40 cellular contexts compared by ENCODE assay signal in the genomic region with DNA sequence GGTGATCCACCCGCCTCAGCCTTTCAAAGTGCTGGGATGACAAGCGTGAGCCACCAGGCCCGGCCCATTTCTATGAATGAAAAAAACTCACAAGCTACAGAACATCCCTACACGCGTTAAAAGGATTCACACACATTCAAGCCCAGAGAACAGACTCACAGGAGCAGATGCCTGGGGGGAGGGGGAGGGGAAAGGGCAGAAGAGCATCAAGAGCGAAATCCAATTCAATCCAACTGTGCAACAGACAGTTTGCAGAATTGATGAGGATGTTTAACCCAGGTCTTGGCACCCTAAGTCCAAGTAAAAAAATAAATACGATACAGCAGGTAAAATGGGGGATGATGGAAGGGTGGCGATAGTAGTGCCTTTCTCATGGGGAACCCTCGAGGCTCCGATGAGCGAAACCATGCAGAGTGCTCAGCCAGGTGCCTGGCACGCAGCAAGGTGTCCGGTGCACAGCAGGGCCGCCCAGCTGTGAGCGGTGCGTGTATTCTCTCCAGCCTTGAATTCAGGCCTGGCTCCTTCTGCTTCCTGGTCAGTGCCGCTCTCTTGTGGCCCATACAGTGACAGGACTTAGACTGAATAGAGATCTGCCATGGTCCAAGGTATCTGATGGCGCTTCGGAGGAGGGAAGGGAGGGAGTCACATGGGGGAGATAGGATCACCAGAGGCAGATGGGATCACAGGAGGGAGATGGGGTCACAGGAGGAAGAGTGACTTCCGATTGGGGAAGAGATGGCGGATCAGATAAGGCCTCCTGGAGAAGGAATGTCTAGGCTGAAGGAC. TPM values are rescaled to one million over a fixed set of nuclear protein-coding genes. Genes with fewer than 3 reads are reported as not detected.
DNase-seq lines count a peak whose midpoint lies in the region; ATAC-seq, FAIRE-seq and TF ChIP-seq lines count a peak whose summit lies in the region.
"Had no signal": no experiment of that assay in that cellular context is flagged by ENCODE, and none has a peak within 500 bp of the region (broad histone marks: within the 10 kb centered on the region; RNA-seq: fewer than 3 reads in every experiment).

No MANE protein-coding gene starts in this region.

- H3K9me1 ChIP-seq in K562 (ENCODE audit: control insufficient read depth, insufficient read depth, low read length), result no peaks in the 10 kb centered on the region

- H3K9me3 Mint-ChIP-seq in activated T-cell treated with anti-CD3 and anti-CD28 coated beads, Interleukin-2, amount 50 U/mL, for 24 hours, result no peaks in the 10 kb centered on the region
- H3K9me3 Mint-ChIP-seq: activated naive CD8-positive, alpha-beta T cell treated with anti-CD3 and anti-CD28 coated beads, Interleukin-2, amount 50 U/mL, for 24 hours; CD4-positive, alpha-beta T cell; H9; stimulated activated naive CD8-positive, alpha-beta T cell treated with anti-CD3 and anti-CD28 coated beads, Interleukin-15, Interleukin-2, amounts not matched to agents 100 ng/mL and 50 ng/mL, for 24 hours had no signal

- no peak overlapping the region for H4K12ac ChIP-seq in trophoblast cell (ENCODE audit: low read depth, low read length)

- BruUV-seq in K562 (replicated peaks; lab: Mats Ljungman, UMichigan), result no TSS peak

- H3K79me1 ChIP-seq in trophoblast cell (ENCODE audit: low read length), result no peaks in the 10 kb centered on the region

- TF ChIP-seq EP300 in K562 (IDR thresholded peaks at IDR 0.05; ENCODE audit: low read length), result no peak

- FAIRE-seq in K562 (lab: Jason Lieb, UNC), result no peak
- FAIRE-seq: astrocyte, D721Med, GM12891 had no signal

- H3K9me3 ChIP-seq in K562 (replicated peaks; ENCODE audit: control insufficient read depth, insufficient read depth, low read depth, low read length), result no peaks in the 10 kb centered on the region
- H3K9me3 ChIP-seq in trophoblast cell (ENCODE audit: insufficient read depth, low read depth, low read length), result no peaks in the 10 kb centered on the region
- H3K9me3 ChIP-seq: SJSA1, thoracic aorta, uterus had no signal

- CTCF ChIA-PET in K562 (lab: Yijun Ruan, JAX; ENCODE audit: low intra/inter-chr PET ratio), result interaction anchor here (1.3 to 1.7 kb wide), 2 partner anchors 133 to 135 kb away, joined by 4 to 9 read pairs; no protein-coding TSS in a partner anchor
- CTCF ChIA-PET in HEK293T (lab: Yijun Ruan, JAX), result no interaction called here

- H3K9ac ChIP-seq in K562 (ENCODE audit: insufficient read depth in 1 of 2, low read depth in 2 of 2, low read length in 2 of 2) (no peak overlapping the region), trophoblast cell (ENCODE audit: low read length) (no peak overlapping the region)

- TF ChIP-seq CTCF in K562 (IDR thresholded peaks at IDR 0.05 in 2 of 3, conservative IDR thresholded peaks at IDR 0.05 in 1 of 3; ENCODE audit: insufficient read depth in 2 of 3, low read depth in 1 of 3, low read length in 3 of 3), result peak; percentile 30 to 48 (median 45); a peak in 4 of 6 replicates

- H3K4me2 ChIP-seq in K562 (ENCODE audit: insufficient read depth, low read length), result no peak overlapping the region
- H3K4me2 ChIP-seq in trophoblast cell (ENCODE audit: low read length), result no peak overlapping the region

- peak; percentile 21 for DNase-seq in NCI-H2171 treated with DMSO at 0.1 percent for 48 hours (lab: John Stamatoyannopoulos, UW)
- DNase-seq in NCI-H2171 (lab: John Stamatoyannopoulos, UW), result no peak
- DNase-seq in NCI-H82 (lab: John Stamatoyannopoulos, UW), result peak; percentile 87
- peak in 1 of 4 experiments; percentile 10 for DNase-seq in K562 (ENCODE audit: extremely low read depth in 1 of 4, low spot score in 3 of 4)
- DNase-seq in trophoblast cell, result peak; percentile 7 to 31
- DNase-seq in activated T-cell treated with anti-CD3 and anti-CD28 coated beads, Interleukin-2, amount 50 U/mL, for 24 hours, result no peak
- DNase-seq in HEK293T (ENCODE audit: extremely low spot score), result no peak
- DNase-seq: activated CD4-positive, alpha-beta T cell treated with anti-CD3 and anti-CD28 coated beads, Interleukin-2, amount 50 U/mL, for 4 hours; activated CD8-positive, alpha-beta memory T cell treated with anti-CD3 and anti-CD28 coated beads, Interleukin-2, amount 10 ng/mL, durations not matched to agents 7 days and 5 days; activated naive CD4-positive, alpha-beta T cell; activated naive CD8-positive, alpha-beta T cell treated with anti-CD3 and anti-CD28 coated beads, Interleukin-2, amount 50 U/mL, for 24 hours; activated T-cell treated with anti-CD3 and anti-CD28 coated beads, Interleukin-2, amount 50 U/mL, for 48 hours; AML-193; CD4-positive, alpha-beta T cell; effector CD8-positive, alpha-beta T cell; H9; mesendoderm; NCI-H1694 treated with DMSO at 0.1 percent for 48 hours; NCI-H510A; posterior cingulate gyrus; right cardiac atrium; RPMI8226; stimulated activated CD8-positive, alpha-beta memory T cell treated with anti-CD3 and anti-CD28 coated beads, Interleukin-4, amount 100 ng/mL, for 48 hours; uterus had no signal

- H3K79me2 ChIP-seq in K562 (ENCODE audit: control insufficient read depth, insufficient read depth, low read length) (no peaks in the 10 kb centered on the region), trophoblast cell (ENCODE audit: control insufficient read depth, insufficient read depth, low read length, poor library complexity) (no peaks in the 10 kb centered on the region)

- no peaks in the 10 kb centered on the region for H3K36me3 ChIP-seq in K562 (ENCODE audit: control insufficient read depth, insufficient read depth, low read length)
- H3K36me3 ChIP-seq in trophoblast cell (ENCODE audit: control insufficient read depth in 1 of 2, insufficient read depth in 2 of 2, low read length in 2 of 2), result no peaks in the 10 kb centered on the region
- H3K36me3 ChIP-seq: cardiac muscle cell, SJSA1, thoracic aorta, uterus had no signal

- TF ChIP-seq POLR2A in K562 (conservative IDR thresholded peaks at IDR 0.05), result no peak

- H3K27me3 ChIP-seq in K562 (ENCODE audit: control insufficient read depth in 2 of 2, insufficient read depth in 2 of 2, low read length in 2 of 2) (peaks cover 7 to 57% of the 10 kb centered on the region in 2 experiments), trophoblast cell (ENCODE audit: insufficient read depth, low read length) (no peaks in the 10 kb centered on the region)
- H3K27me3 ChIP-seq: cardiac muscle cell, uterus had no signal

- H3K4me1 ChIP-seq in K562 (replicated peaks in 1 of 2; ENCODE audit: control insufficient read depth in 2 of 2, insufficient read depth in 2 of 2, low read length in 2 of 2), result peaks cover 0 to 3% of the 10 kb centered on the region in 2 experiments; a peak in 2 of 5 replicates
- peaks cover 0 to 2% of the 10 kb centered on the region in 2 experiments for H3K4me1 ChIP-seq in trophoblast cell (ENCODE audit: control insufficient read depth in 1 of 2, insufficient read depth in 2 of 2, low read length in 2 of 2)
- H3K4me1 ChIP-seq: SJSA1, uterus had no signal

- H3K27ac ChIP-seq in K562 (ENCODE audit: extremely low read depth, low read depth, low read length) (no peak overlapping the region), trophoblast cell (ENCODE audit: low read depth, low read length) (no peak overlapping the region)
- H3K27ac ChIP-seq: cardiac muscle cell, coronary artery, epithelial cell of prostate, SJSA1, thoracic aorta, uterus had no signal

- peak; percentile 73 for ATAC-seq in K562
- no peak for ATAC-seq in HG03025 (IDR thresholded peaks at IDR 0.05; ENCODE audit: low FRiP score, unreplicated experiment)
- ATAC-seq: activated CD4-positive, CD25-positive, alpha-beta regulatory T cell treated with anti-CD3 and anti-CD28 coated beads, Interleukin-2, amount 50 U/mL, for 24 hours; activated CD8-positive, alpha-beta memory T cell treated with anti-CD3 and anti-CD28 coated beads, Interleukin-2, amount 10 ng/mL, durations not matched to agents 7 days and 5 days; activated naive CD8-positive, alpha-beta T cell treated with anti-CD3 and anti-CD28 coated beads, Interleukin-2, amount 50 U/mL, for 24 hours; right cardiac atrium had no signal

- WGBS in K562 (ENCODE audit: insufficient coverage, low coverage, missing lambda C conversion rate), result 9% methylated on average over 12 of the region's 21 CpGs
- no CpG with 5 or more reads among the region's 21 CpGs for WGBS in trophoblast cell (ENCODE audit: extremely low coverage, insufficient coverage, insufficient read length)

- no peak overlapping the region for H3K18ac ChIP-seq in trophoblast cell (ENCODE audit: low read length)

- no peak overlapping the region for H3K4me3 Mint-ChIP-seq in activated T-cell treated with anti-CD3 and anti-CD28 coated beads, Interleukin-2, amount 50 U/mL, for 24 hours
- H3K4me3 Mint-ChIP-seq: activated CD8-positive, alpha-beta memory T cell treated with anti-CD3 and anti-CD28 coated beads, Interleukin-2, amount 10 ng/mL, durations not matched to agents 7 days and 5 days; activated naive CD8-positive, alpha-beta T cell treated with anti-CD3 and anti-CD28 coated beads, Interleukin-2, amount 50 U/mL, for 24 hours; CD4-positive, alpha-beta T cell; H9; stimulated activated naive CD8-positive, alpha-beta T cell treated with anti-CD3 and anti-CD28 coated beads, Interleukin-15, Interleukin-2, amounts not matched to agents 100 ng/mL and 50 ng/mL, for 24 hours had no signal

- no peak overlapping the region for H2BK12ac ChIP-seq in trophoblast cell (ENCODE audit: low read length)

- POLR2A ChIA-PET in K562 (lab: Yijun Ruan, JAX) (no interaction called here), HEK293T (lab: Yijun Ruan, JAX) (no interaction called here)

- no peak overlapping the region for H2BK120ac ChIP-seq in trophoblast cell (ENCODE audit: insufficient read depth, low read length, poor library complexity)

- no peak overlapping the region for H3K14ac ChIP-seq in trophoblast cell (ENCODE audit: low read length)

- no peak overlapping the region for H3K4ac ChIP-seq in trophoblast cell (ENCODE audit: low read depth, low read length)

- H4K8ac ChIP-seq in trophoblast cell (ENCODE audit: low read depth, low read length), result no peak overlapping the region

- H2AFZ ChIP-seq in K562 (ENCODE audit: low read depth, low read length) (no peak overlapping the region), trophoblast cell (ENCODE audit: insufficient read depth, low read length, poor library complexity) (no peak overlapping the region)

- no peak overlapping the region for H2BK5ac ChIP-seq in trophoblast cell (ENCODE audit: low read depth, low read length, poor library complexity)

- in situ Hi-C loops in K562 (cut with MboI), result no loop called here

- intact Hi-C loops in K562 (cut with micrococcal nuclease), result loop anchor here (1.0 kb wide), 1 partner anchor 135 kb away; no protein-coding TSS in a partner anchor

- no peak overlapping the region for H3K4me3 ChIP-seq in K562
- no peak overlapping the region for H3K4me3 ChIP-seq in trophoblast cell (ENCODE audit: low read depth, low read length)
- H3K4me3 ChIP-seq: cardiac muscle cell, coronary artery, SJSA1, thoracic aorta, uterus had no signal

- H3K36me3 Mint-ChIP-seq in activated T-cell treated with anti-CD3 and anti-CD28 coated beads, Interleukin-2, amount 50 U/mL, for 24 hours (ENCODE audit: low read depth), result no peaks in the 10 kb centered on the region
- H3K36me3 Mint-ChIP-seq: activated CD8-positive, alpha-beta memory T cell treated with anti-CD3 and anti-CD28 coated beads, Interleukin-2, amount 10 ng/mL, durations not matched to agents 7 days and 5 days had no signal

- H3K27ac Mint-ChIP-seq in activated T-cell treated with anti-CD3 and anti-CD28 coated beads, Interleukin-2, amount 50 U/mL, for 24 hours, result no peak overlapping the region
- H3K27ac Mint-ChIP-seq: activated CD8-positive, alpha-beta memory T cell treated with anti-CD3 and anti-CD28 coated beads, Interleukin-2, amount 10 ng/mL, durations not matched to agents 7 days and 5 days; activated naive CD8-positive, alpha-beta T cell treated with anti-CD3 and anti-CD28 coated beads, Interleukin-2, amount 50 U/mL, for 24 hours; CD4-positive, alpha-beta T cell; H9; stimulated activated naive CD8-positive, alpha-beta T cell treated with anti-CD3 and anti-CD28 coated beads, Interleukin-15, Interleukin-2, amounts not matched to agents 100 ng/mL and 50 ng/mL, for 24 hours had no signal

- H3K23ac ChIP-seq in trophoblast cell (ENCODE audit: low read length), result no peak overlapping the region

- H4K91ac ChIP-seq in trophoblast cell (ENCODE audit: low read depth, low read length), result no peak overlapping the region

- H3K27me3 Mint-ChIP-seq in activated T-cell treated with anti-CD3 and anti-CD28 coated beads, Interleukin-2, amount 50 U/mL, for 24 hours, result peaks cover 58% of the 10 kb centered on the region

- H4K20me1 ChIP-seq in K562 (replicated peaks; ENCODE audit: control insufficient read depth, insufficient read depth, low read length), result no peaks in the 10 kb centered on the region

- H3K4me1 Mint-ChIP-seq in activated T-cell treated with anti-CD3 and anti-CD28 coated beads, Interleukin-2, amount 50 U/mL, for 24 hours (ENCODE audit: low read depth), result peaks cover 3% of the 10 kb centered on the region
- H3K4me1 Mint-ChIP-seq: activated naive CD8-positive, alpha-beta T cell treated with anti-CD3 and anti-CD28 coated beads, Interleukin-2, amount 50 U/mL, for 24 hours had no signal

- H2AK5ac ChIP-seq in trophoblast cell (ENCODE audit: low read length), result no peak overlapping the region

- peak; percentile 58 to 64 for TF ChIP-seq RAD21 in K562 (CRISPR knock-in tag; conservative IDR thresholded peaks at IDR 0.05 in 1 of 2, IDR thresholded peaks at IDR 0.05 in 1 of 2)

RNA-seq across cellular contexts. Expression of a gene that starts 35.4 kb away (rescaled TPM):
- total RNA-seq in K562 (2011; cell fraction: chromatin; rRNA removed; ENCODE audit: low replicate concordance), result not detected in 2 replicates
- total RNA-seq in K562 (2011; cell fraction: nucleolus; rRNA removed), result not detected in 2 replicates
- total RNA-seq in K562 (2011; cell fraction: nucleoplasm; rRNA removed), result not detected in 2 replicates
- not detected in 2 replicates for total RNA-seq in K562 (2014; rRNA removed)
- total RNA-seq in K562 (2014; rRNA removed; fragmentation: Illumina TruSeq; extraction: Trizol), result not detected in 2 replicates
- total RNA-seq in K562 (2015; rRNA removed; fragmentation: Illumina TruSeq; extraction: Trizol), result not detected in 2 replicates
- total RNA-seq in K562 (2021), result not detected in 2 replicates
- polyA plus RNA-seq in K562 (2011; rRNA removed), result not detected in 2 replicates
- not detected in 2 replicates for polyA plus RNA-seq in K562 (2011; cell fraction: cytosol; rRNA removed)
- polyA plus RNA-seq in K562 (2011; cell fraction: nucleus; rRNA removed), result not detected in 2 replicates
- polyA plus RNA-seq in K562 (2012), result not detected in 2 replicates
- polyA plus RNA-seq in K562 (2014; fragmentation: Illumina TruSeq; extraction: Trizol), result not detected in 2 replicates
- polyA plus RNA-seq in K562 (2014; fragmentation: Nextera tagmentation; extraction: Ambion mirVana), result not detected
- not detected in 2 replicates for polyA plus RNA-seq in K562 (2014; rRNA removed)
- not detected in 2 replicates for polyA minus RNA-seq in K562 (2011; rRNA and poly(A)+ RNA removed)
- not detected in 2 replicates for polyA minus RNA-seq in K562 (2011; cell fraction: cytosol; rRNA and poly(A)+ RNA removed)
- not detected in 2 replicates for polyA minus RNA-seq in K562 (2011; cell fraction: nucleus; rRNA and poly(A)+ RNA removed)
- polyA plus RNA-seq in trophoblast cell (2013), result 38.6 and 42.6 TPM in 2 replicates
- total RNA-seq: A673; activated CD8-positive, alpha-beta memory T cell treated with anti-CD3 and anti-CD28 coated beads, Interleukin-2, amount 10 ng/mL, durations not matched to agents 7 days and 5 days; CD4-positive, alpha-beta T cell; glomerular endothelial cell; LHCN-M2; myocyte; SJSA1; T-helper 1 cell treated with Interleukin-12 subunit alpha and Interleukin-12 subunit beta and Interleukin-4 antibody, amounts not matched to agents 30 ng/mL and 1 ng/mL, for 36 hours had no signal

RNA-seq across cellular contexts. Expression of a gene that starts 50.5 kb away (rescaled TPM):
- total RNA-seq in K562 (2011; cell fraction: chromatin; rRNA removed; ENCODE audit: low replicate concordance), result 0.14 TPM in 1 of 2 replicates, not detected in the other
- total RNA-seq in K562 (2011; cell fraction: nucleolus; rRNA removed), result not detected in 2 replicates
- not detected in 2 replicates for total RNA-seq in K562 (2011; cell fraction: nucleoplasm; rRNA removed)
- total RNA-seq in K562 (2014; rRNA removed) (not detected in 2 replicates), K562 (2014; rRNA removed; fragmentation: Illumina TruSeq; extraction: Trizol) (not detected in 2 replicates), K562 (2015; rRNA removed; fragmentation: Illumina TruSeq; extraction: Trizol) (not detected in 2 replicates), K562 (2021) (0.09 TPM in 1 of 2 replicates, not detected in the other)
- polyA plus RNA-seq in K562 (2011; rRNA removed) (not detected in 2 replicates), K562 (2014; fragmentation: Illumina TruSeq; extraction: Trizol) (0.04 TPM in 1 of 2 replicates, not detected in the other), K562 (2014; fragmentation: Nextera tagmentation; extraction: Ambion mirVana) (not detected), K562 (2014; rRNA removed) (0.34 TPM in 1 of 2 replicates, not detected in the other)
- not detected in 2 replicates for polyA plus RNA-seq in K562 (2011; cell fraction: cytosol; rRNA removed)
- 0.06 TPM in 2 replicates for polyA plus RNA-seq in K562 (2011; cell fraction: nucleus; rRNA removed)
- polyA plus RNA-seq in K562 (2012), result 0.10 and 0.12 TPM in 2 replicates
- not detected in 2 replicates for polyA minus RNA-seq in K562 (2011; rRNA and poly(A)+ RNA removed)
- not detected in 2 replicates for polyA minus RNA-seq in K562 (2011; cell fraction: cytosol; rRNA and poly(A)+ RNA removed)
- polyA minus RNA-seq in K562 (2011; cell fraction: nucleus; rRNA and poly(A)+ RNA removed), result not detected in 2 replicates
- polyA plus RNA-seq in trophoblast cell (2013), result 0.28 and 0.37 TPM in 2 replicates
- total RNA-seq: A673; activated CD8-positive, alpha-beta memory T cell treated with anti-CD3 and anti-CD28 coated beads, Interleukin-2, amount 10 ng/mL, durations not matched to agents 7 days and 5 days; glomerular endothelial cell; LHCN-M2; myocyte; SJSA1; T-helper 1 cell treated with Interleukin-12 subunit alpha and Interleukin-12 subunit beta and Interleukin-4 antibody, amounts not matched to agents 30 ng/mL and 1 ng/mL, for 36 hours; thoracic aorta had no signal

Comparison
In these comparisons a context has a peak if more than half of its experiments do, and no peak if none do; other contexts are left out.
1. DNase-seq: peak in NCI-H2171 treated with DMSO at 0.1 percent for 48 hours (single experiment), NCI-H82 (single experiment) and trophoblast cell (2 of 2); none in NCI-H2171 (single experiment), activated T-cell treated with anti-CD3 and anti-CD28 coated beads, Interleukin-2, amount 50 U/mL, for 24 hours (single experiment) and HEK293T (single experiment).